Comparison of ENCODE assay signal across 8 cellular contexts in the genomic region with DNA sequence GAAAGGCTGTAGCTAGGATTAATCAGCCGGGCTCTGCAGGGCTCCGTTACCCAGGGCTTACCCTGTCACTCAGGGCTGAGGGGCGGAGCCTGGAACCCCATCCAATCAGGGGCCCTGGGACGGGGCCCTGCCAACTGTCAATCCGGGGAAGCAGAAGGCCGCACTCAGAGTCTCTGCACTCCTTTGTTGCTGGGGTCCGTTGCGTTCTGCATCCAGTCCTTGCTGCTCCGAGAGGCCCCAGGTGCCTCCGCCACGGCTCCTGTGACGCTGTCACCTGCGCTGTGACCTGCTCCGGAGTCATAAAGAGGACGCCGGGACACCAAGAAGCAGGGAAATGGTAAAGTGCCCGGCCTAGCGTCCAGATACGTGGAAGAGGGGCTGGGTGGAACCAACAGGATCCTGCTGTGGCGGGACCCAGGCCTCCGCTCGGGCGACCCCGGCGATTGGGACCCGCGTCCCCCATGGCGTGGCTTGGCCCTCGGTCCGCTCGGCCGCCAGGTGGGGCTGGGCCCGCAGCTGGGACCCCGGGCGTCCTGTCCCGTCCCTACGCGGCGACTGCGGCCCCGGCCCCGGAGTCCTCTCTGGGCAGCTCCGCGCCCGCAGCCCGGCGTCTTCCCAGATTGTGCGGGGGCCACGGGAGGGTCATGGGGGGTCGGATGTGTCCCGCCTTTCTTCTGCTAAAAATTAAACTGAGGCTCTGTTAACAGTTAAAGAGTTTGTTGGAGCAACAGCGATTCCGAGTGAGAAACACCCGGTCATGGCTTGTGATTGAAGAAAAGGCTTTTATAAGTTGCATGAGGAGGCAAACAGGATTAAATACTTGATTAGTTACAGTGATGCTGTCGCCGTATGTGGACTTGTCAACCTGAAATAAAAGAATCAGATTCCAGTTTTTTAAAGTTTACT. TPM values are rescaled to one million over a fixed set of nuclear protein-coding genes. Genes with fewer than 3 reads are reported as not detected.
DNase-seq lines count a peak whose midpoint lies in the region; ATAC-seq, FAIRE-seq and TF ChIP-seq lines count a peak whose summit lies in the region.

Gene ZNF491, plus strand, starts transcription at position 133 of the 906 bp plus-strand sequence. CDS start 7,431 bp downstream, outside the sequence.

- H3K27me3 ChIP-seq in WERI-Rb-1 (ENCODE audit: insufficient read depth, low read depth, severe bottlenecking), result no peaks in the 10 kb centered on the region
- H3K27me3 ChIP-seq in bronchial epithelial cell (ENCODE audit: control insufficient read depth, insufficient read depth, low read length), result no peaks in the 10 kb centered on the region
- no peaks in the 10 kb centered on the region for H3K27me3 ChIP-seq in small intestine (ENCODE audit: control insufficient read depth in 2 of 2, insufficient read depth in 2 of 2, low read length in 2 of 2)

- H3K4me1 ChIP-seq in small intestine (ENCODE audit: control insufficient read depth in 2 of 2, insufficient read depth in 1 of 2, low read depth in 1 of 2, low read length in 1 of 2), result peaks cover 0 to 8% of the 10 kb centered on the region in 2 donors

- TF ChIP-seq CTCF in GM13977 (IDR thresholded peaks at IDR 0.05; ENCODE audit: extremely low read depth, insufficient read depth, missing control alignments), result peak; percentile 49
- TF ChIP-seq CTCF in WERI-Rb-1 (IDR thresholded peaks at IDR 0.05; ENCODE audit: low read depth, low read length), result peak; percentile 49
- TF ChIP-seq CTCF in bronchial epithelial cell (IDR thresholded peaks at IDR 0.05; ENCODE audit: insufficient read depth, low read length, severe bottlenecking), result peak; percentile 36

- H3K27ac ChIP-seq in WERI-Rb-1 (peak within 1 kb of the TSS; percentile 96), small intestine (ENCODE audit: low read depth in 1 of 2, low read length in 1 of 2) (peak within 1 kb of the TSS; percentile 73 to 88)

- peak within 1 kb of the TSS; percentile 70 for H3K4me3 ChIP-seq in WERI-Rb-1 (ENCODE audit: low read depth, low read length)
- H3K4me3 ChIP-seq in bronchial epithelial cell (ENCODE audit: low read depth, low read length), result peak within 1 kb of the TSS; percentile 74
- H3K4me3 ChIP-seq in small intestine (ENCODE audit: low read depth in 1 of 2, low read length in 2 of 2), result peak within 1 kb of the TSS; percentile 63 to 76

- H3K36me3 ChIP-seq in WERI-Rb-1 (no peaks in the 10 kb centered on the region; the same call in none of the 2 replicates), bronchial epithelial cell (ENCODE audit: control insufficient read depth, insufficient read depth, low read length) (no peaks in the 10 kb centered on the region), small intestine (ENCODE audit: control insufficient read depth in 2 of 2, insufficient read depth in 2 of 2, low read length in 2 of 2) (no peaks in the 10 kb centered on the region)

- DNase-seq in GM13977 (ENCODE audit: low spot score), result peak; percentile 98
- peak; percentile 69 for DNase-seq in NCI-H2107 (lab: John Stamatoyannopoulos, UW)
- DNase-seq in WERI-Rb-1, result peak; percentile 99
- DNase-seq in bronchial epithelial cell (ENCODE audit: low read depth), result peak; percentile 81
- DNase-seq in inferior parietal cortex (ENCODE audit: extremely low spot score), result peak; percentile 91
- peak; percentile 90 for DNase-seq in small intestine
- no peak for DNase-seq in glomerular visceral epithelial cell (ENCODE audit: extremely low spot score)

- WGBS in small intestine, 3 donors, result 0 to 2% (median 1%) methylated on average over 48 to 56 of the region's 56 CpGs

- FAIRE-seq in bronchial epithelial cell (lab: Jason Lieb, UNC) (no peak), small intestine (lab: Jason Lieb, UNC) (no peak)

- H3K9me3 ChIP-seq in WERI-Rb-1 (ENCODE audit: severe bottlenecking) (peaks cover under 1% of the 10 kb centered on the region), small intestine (ENCODE audit: control insufficient read depth, low read depth) (no peaks in the 10 kb centered on the region)

- in situ Hi-C loops in GM13977 (cut with MboI; ENCODE audit: low pct_unique_long_range_greater_than_20kb, low sequenced_read_pairs, unreplicated experiment), result no loop called here

- ATAC-seq in HG02943 (IDR thresholded peaks at IDR 0.05; ENCODE audit: low read depth, unreplicated experiment), result peak; percentile 77

RNA-seq across cellular contexts. Expression of gene ZNF491, which starts in this region (rescaled TPM):
- 0.26 and 0.64 TPM in 2 replicates for total RNA-seq in bronchial epithelial cell
- 1 to 10 TPM in 1 of 3 donors, under 1 TPM in 2; 0.45 to 1.4 (median 0.57) TPM for polyA plus RNA-seq in small intestine

Comparison
In these comparisons a context has a peak if more than half of its experiments do, and no peak if none do; other contexts are left out.
1. Peak in DNase-seq and H3K4me3 ChIP-seq in bronchial epithelial cell; RNA of the gene not detected or under 1 TPM.